ENCODE assay signal across 2 cellular contexts in the genomic region with DNA sequence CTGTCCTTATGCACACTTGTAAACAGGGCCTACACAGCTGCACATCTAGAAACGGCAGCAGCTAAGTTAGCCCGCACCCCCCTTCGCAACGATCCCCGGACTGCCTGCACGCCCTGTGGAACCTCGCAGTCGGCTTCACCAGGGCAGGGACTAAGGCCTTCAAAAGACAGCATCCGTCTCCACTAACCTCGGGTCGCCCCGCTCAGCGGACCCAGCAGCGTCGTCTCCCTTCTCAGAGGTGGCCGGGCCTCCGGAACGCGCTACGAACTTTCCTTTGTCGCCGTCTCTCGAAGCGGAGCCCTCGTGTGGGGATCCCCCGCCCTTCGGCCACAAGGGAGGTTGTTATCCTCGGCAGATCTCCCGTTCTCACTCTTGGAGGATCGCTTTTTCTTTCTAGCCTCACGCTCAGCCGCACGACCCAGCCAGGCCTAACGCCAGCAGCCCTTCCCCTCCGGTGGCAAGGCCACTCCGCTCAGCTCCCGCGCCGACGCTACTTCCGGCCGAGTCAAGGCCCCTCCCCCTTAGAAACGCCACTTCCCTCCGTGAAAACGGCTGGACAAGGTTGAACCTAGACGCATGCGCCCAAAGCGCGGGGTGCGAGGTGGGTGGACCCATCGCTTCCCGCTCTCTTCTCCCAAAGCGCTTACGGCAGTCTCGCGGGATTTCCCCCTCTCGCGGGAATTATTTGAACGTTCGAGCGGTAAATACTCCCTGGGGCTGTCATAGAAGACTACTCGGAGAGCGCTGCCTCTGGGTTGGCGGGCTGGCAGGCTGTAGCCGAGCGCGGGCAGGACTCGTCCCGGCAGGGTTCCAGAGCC.
A peak's percentile ranks its signal among the peaks of the same experiment; 100 is the strongest.
TF ChIP-seq lines count a peak whose summit lies in the region.

A gene (minus strand): TSS at position 498 of the 818 bp plus-strand sequence. CDS start 6,616 bp downstream, outside the sequence.
A gene with protein sequence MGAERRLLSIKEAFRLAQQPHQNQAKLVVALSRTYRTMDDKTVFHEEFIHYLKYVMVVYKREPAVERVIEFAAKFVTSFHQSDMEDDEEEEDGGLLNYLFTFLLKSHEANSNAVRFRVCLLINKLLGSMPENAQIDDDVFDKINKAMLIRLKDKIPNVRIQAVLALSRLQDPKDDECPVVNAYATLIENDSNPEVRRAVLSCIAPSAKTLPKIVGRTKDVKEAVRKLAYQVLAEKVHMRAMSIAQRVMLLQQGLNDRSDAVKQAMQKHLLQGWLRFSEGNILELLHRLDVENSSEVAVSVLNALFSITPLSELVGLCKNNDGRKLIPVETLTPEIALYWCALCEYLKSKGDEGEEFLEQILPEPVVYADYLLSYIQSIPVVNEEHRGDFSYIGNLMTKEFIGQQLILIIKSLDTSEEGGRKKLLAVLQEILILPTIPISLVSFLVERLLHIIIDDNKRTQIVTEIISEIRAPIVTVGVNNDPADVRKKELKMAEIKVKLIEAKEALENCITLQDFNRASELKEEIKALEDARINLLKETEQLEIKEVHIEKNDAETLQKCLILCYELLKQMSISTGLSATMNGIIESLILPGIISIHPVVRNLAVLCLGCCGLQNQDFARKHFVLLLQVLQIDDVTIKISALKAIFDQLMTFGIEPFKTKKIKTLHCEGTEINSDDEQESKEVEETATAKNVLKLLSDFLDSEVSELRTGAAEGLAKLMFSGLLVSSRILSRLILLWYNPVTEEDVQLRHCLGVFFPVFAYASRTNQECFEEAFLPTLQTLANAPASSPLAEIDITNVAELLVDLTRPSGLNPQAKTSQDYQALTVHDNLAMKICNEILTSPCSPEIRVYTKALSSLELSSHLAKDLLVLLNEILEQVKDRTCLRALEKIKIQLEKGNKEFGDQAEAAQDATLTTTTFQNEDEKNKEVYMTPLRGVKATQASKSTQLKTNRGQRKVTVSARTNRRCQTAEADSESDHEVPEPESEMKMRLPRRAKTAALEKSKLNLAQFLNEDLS (plus strand): TSS at position 720 of the 818 bp plus-strand sequence. CDS start 99 bp downstream, outside the sequence.

TF ChIP-seq in HCT116, 20 proteins besides CTCF, POLR2A, EP300 and RAD21:
- TF ChIP-seq ZNF274 (IDR thresholded peaks at IDR 0.05; ENCODE audit: low read depth, low read length) (no peak), YY1 (IDR thresholded peaks at IDR 0.05; ENCODE audit: extremely low read depth, insufficient replicate concordance, low read depth, low read length) (no peak), SIN3A (IDR thresholded peaks at IDR 0.05; ENCODE audit: low read depth) (peak; percentile 96), POLR2AphosphoS5 (IDR thresholded peaks at IDR 0.05; ENCODE audit: low read depth, low read length) (peak; percentile 93), ZFX (IDR thresholded peaks at IDR 0.05) (peak; percentile 91), EGR1 (IDR thresholded peaks at IDR 0.05; ENCODE audit: low read depth) (0 out of 2 replicates have a peak, but pooled peaks have one; percentile 8), SP1 (IDR thresholded peaks at IDR 0.05; ENCODE audit: low read depth) (peak; percentile 69), JUND (IDR thresholded peaks at IDR 0.05) (no peak), TCF7L2 (IDR thresholded peaks at IDR 0.05; ENCODE audit: borderline replicate concordance, extremely low read depth, insufficient read depth, insufficient read length) (no peak), ELF1 (IDR thresholded peaks at IDR 0.05; ENCODE audit: borderline replicate concordance, low read depth) (no peak; the same call in 1 of the 2 replicates), SRF (IDR thresholded peaks at IDR 0.05; ENCODE audit: low read depth) (no peak; the same call in 1 of the 2 replicates), FOSL1 (IDR thresholded peaks at IDR 0.05; ENCODE audit: low read depth) (no peak), CEBPB (IDR thresholded peaks at IDR 0.05; ENCODE audit: low read depth) (no peak), CBX3 (IDR thresholded peaks at IDR 0.05; ENCODE audit: low read depth) (peak; percentile 87), EZH2 (IDR thresholded peaks at IDR 0.05) (no peak), EZH2phosphoT487 (IDR thresholded peaks at IDR 0.05; ENCODE audit: borderline replicate concordance) (no peak)
- TF ChIP-seq, protein P1, sequence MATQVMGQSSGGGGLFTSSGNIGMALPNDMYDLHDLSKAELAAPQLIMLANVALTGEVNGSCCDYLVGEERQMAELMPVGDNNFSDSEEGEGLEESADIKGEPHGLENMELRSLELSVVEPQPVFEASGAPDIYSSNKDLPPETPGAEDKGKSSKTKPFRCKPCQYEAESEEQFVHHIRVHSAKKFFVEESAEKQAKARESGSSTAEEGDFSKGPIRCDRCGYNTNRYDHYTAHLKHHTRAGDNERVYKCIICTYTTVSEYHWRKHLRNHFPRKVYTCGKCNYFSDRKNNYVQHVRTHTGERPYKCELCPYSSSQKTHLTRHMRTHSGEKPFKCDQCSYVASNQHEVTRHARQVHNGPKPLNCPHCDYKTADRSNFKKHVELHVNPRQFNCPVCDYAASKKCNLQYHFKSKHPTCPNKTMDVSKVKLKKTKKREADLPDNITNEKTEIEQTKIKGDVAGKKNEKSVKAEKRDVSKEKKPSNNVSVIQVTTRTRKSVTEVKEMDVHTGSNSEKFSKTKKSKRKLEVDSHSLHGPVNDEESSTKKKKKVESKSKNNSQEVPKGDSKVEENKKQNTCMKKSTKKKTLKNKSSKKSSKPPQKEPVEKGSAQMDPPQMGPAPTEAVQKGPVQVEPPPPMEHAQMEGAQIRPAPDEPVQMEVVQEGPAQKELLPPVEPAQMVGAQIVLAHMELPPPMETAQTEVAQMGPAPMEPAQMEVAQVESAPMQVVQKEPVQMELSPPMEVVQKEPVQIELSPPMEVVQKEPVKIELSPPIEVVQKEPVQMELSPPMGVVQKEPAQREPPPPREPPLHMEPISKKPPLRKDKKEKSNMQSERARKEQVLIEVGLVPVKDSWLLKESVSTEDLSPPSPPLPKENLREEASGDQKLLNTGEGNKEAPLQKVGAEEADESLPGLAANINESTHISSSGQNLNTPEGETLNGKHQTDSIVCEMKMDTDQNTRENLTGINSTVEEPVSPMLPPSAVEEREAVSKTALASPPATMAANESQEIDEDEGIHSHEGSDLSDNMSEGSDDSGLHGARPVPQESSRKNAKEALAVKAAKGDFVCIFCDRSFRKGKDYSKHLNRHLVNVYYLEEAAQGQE (IDR thresholded peaks at IDR 0.05; ENCODE audit: low read depth) = no peak
- TF ChIP-seq, protein P2, sequence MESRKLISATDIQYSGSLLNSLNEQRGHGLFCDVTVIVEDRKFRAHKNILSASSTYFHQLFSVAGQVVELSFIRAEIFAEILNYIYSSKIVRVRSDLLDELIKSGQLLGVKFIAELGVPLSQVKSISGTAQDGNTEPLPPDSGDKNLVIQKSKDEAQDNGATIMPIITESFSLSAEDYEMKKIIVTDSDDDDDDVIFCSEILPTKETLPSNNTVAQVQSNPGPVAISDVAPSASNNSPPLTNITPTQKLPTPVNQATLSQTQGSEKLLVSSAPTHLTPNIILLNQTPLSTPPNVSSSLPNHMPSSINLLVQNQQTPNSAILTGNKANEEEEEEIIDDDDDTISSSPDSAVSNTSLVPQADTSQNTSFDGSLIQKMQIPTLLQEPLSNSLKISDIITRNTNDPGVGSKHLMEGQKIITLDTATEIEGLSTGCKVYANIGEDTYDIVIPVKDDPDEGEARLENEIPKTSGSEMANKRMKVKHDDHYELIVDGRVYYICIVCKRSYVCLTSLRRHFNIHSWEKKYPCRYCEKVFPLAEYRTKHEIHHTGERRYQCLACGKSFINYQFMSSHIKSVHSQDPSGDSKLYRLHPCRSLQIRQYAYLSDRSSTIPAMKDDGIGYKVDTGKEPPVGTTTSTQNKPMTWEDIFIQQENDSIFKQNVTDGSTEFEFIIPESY (IDR thresholded peaks at IDR 0.05; ENCODE audit: extremely low read depth, insufficient replicate concordance, low read length) = peak; percentile 100
- TF ChIP-seq, protein P3, sequence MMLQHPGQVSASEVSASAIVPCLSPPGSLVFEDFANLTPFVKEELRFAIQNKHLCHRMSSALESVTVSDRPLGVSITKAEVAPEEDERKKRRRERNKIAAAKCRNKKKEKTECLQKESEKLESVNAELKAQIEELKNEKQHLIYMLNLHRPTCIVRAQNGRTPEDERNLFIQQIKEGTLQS (IDR thresholded peaks at IDR 0.05) = no peak
- TF ChIP-seq, protein P4, sequence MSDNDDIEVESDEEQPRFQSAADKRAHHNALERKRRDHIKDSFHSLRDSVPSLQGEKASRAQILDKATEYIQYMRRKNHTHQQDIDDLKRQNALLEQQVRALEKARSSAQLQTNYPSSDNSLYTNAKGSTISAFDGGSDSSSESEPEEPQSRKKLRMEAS (IDR thresholded peaks at IDR 0.05) = peak; percentile 91
TF ChIP-seq in HCT116: peak in this region for 8.

TF ChIP-seq in neural cell, 6 proteins besides CTCF, POLR2A, EP300 and RAD21:
- TF ChIP-seq SMC3 (conservative IDR thresholded peaks at IDR 0.05; ENCODE audit: poor library complexity) = peak; percentile 56
- peak; percentile 89 for TF ChIP-seq TAF1 (IDR thresholded peaks at IDR 0.05; ENCODE audit: low read depth)
- peak; percentile 99 for TF ChIP-seq POLR2AphosphoS5 (IDR thresholded peaks at IDR 0.05)
- TF ChIP-seq MXI1 (conservative IDR thresholded peaks at IDR 0.05; ENCODE audit: poor library complexity, severe bottlenecking) = peak; percentile 96
- TF ChIP-seq, protein P1 (IDR thresholded peaks at IDR 0.05; ENCODE audit: borderline replicate concordance) = no peak
- TF ChIP-seq EZH2 (IDR thresholded peaks at IDR 0.05; ENCODE audit: borderline replicate concordance, insufficient read depth, low read length, poor library complexity, severe bottlenecking) = no peak
